Comparison of ENCODE assay signal across 8 cellular contexts in genomic region chr1:192539450-192540132, GRCh38. TPM values are rescaled to one million over a fixed set of nuclear protein-coding genes. Genes with fewer than 3 reads are reported as not detected.
A peak's percentile ranks its signal among the peaks of the same experiment; 100 is the strongest.
DNase-seq lines count a peak whose midpoint lies in the region; ATAC-seq, FAIRE-seq and TF ChIP-seq lines count a peak whose summit lies in the region.

No MANE protein-coding gene starts in this region.

- 30 to 49% methylated on average over 4 of the region's 4 CpGs for WGBS in lung, 2 donors

- TF ChIP-seq CTCF in cardiac fibroblast (IDR thresholded peaks at IDR 0.05; ENCODE audit: low read depth, low read length) (no peak), lung (IDR thresholded peaks at IDR 0.05; ENCODE audit: control extremely low read depth, extremely low read depth) (no peak)

- no peaks in the 10 kb centered on the region for H3K9me3 ChIP-seq in lung (ENCODE audit: control insufficient read depth in 2 of 2, insufficient read depth in 1 of 2, low read length in 1 of 2)

- no peak for FAIRE-seq in urothelium cell line (lab: Jason Lieb, UNC)

- ATAC-seq in lung (ENCODE audit: insufficient read depth, low FRiP score) = peak; percentile 19
- ATAC-seq in HG02840 (IDR thresholded peaks at IDR 0.05; ENCODE audit: low FRiP score, unreplicated experiment) = no peak

- H3K36me3 ChIP-seq in lung (ENCODE audit: control insufficient read depth in 2 of 2, insufficient read depth in 2 of 2, low read length in 2 of 2) = no peaks in the 10 kb centered on the region

- H3K4me3 ChIP-seq in cardiac fibroblast (replicated peaks in 1 of 2; ENCODE audit: low read depth in 2 of 2, low read length in 2 of 2) (no peak overlapping the region), lung (no peak overlapping the region)

- peak overlapping the region; percentile 33 to 67 for H3K27ac ChIP-seq in lung (ENCODE audit: low read depth in 1 of 2, low read length in 1 of 2)

- peak; percentile 93 for DNase-seq in ELR (ENCODE audit: low read depth)
- peak; percentile 98 for DNase-seq in LHCN-M2 (ENCODE audit: low read depth)
- peak; percentile 93 to 98 for DNase-seq in cardiac fibroblast (ENCODE audit: low read depth in 2 of 2)
- no peak for DNase-seq in lung (ENCODE audit: low spot score)
- DNase-seq in urothelium cell line (ENCODE audit: low spot score) = peak; percentile 73
- DNase-seq in GF-D8 (lab: John Stamatoyannopoulos, UW) = no peak
- DNase-seq in RPMI8226 = no peak

- H3K4me1 ChIP-seq in lung (ENCODE audit: control insufficient read depth in 2 of 2, insufficient read depth in 2 of 2, low read length in 2 of 2) = no peaks in the 10 kb centered on the region

- no peaks in the 10 kb centered on the region for H3K27me3 ChIP-seq in lung (ENCODE audit: control insufficient read depth, insufficient read depth)

RNA-seq across cellular contexts. Expression of gene RGS1, which starts 36.0 kb away (rescaled TPM):
- total RNA-seq in LHCN-M2 (2014; rRNA removed) (0.11 and 0.19 TPM in 2 replicates), lung (10 to 100 TPM in 1 of 2 donors, 1 to 10 TPM in 1; 7.3 to 86.6 TPM)
- polyA plus RNA-seq in LHCN-M2 (2012) = not detected
- 10 to 100 TPM in 1 of 2 donors, 1 to 10 TPM in 1; 8.0 to 34.1 TPM for polyA plus RNA-seq in lung

Comparison
In these comparisons a context has a peak if more than half of its experiments do, and no peak if none do; other contexts are left out.
1. DNase-seq: peak in ELR (single experiment), LHCN-M2 (single experiment), cardiac fibroblast (2 of 2) and urothelium cell line (single experiment); none in lung (single experiment), GF-D8 (single experiment) and RPMI8226 (single experiment).